In the genomic region with DNA sequence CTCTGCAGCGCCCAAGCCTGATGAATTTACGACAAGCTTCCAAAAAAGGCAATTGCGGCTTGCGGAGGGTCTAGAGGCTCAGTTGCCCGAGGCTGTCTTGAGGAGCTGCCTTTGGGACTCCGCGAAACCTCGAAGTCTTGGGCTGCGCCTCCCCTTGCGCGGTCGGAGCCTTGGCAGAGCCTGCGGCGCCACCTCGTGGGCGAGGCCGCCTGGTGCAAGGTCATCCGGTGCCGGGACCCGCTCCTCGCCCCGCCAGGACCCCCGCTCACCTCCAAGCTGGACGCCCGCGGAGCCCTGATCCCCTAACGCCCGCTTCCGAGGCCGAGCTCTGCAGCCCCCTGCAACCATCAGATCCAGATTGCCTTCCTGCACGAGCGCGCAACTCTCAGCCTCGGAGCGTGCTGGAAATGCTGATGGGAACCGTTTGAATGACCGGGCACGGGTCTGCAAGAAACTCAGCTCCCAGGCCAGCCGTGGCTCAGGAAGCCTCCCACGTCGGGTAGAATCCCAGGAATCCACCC, we compare ENCODE assay signal across 8 cellular contexts. TPM values are rescaled to one million over a fixed set of nuclear protein-coding genes. Genes with fewer than 3 reads are reported as not detected.
DNase-seq lines count a peak whose midpoint lies in the region; ATAC-seq and TF ChIP-seq lines count a peak whose summit lies in the region.

No MANE protein-coding gene starts in this region.

- no peak overlapping the region for H3K27ac Mint-ChIP-seq in CD4-positive, alpha-beta memory T cell

- POLR2A ChIA-PET in CD4-positive, alpha-beta memory T cell (lab: Charles Lee; ENCODE audit: partially characterized antibody): no interaction called here
- POLR2A ChIA-PET in OCI-LY7 (lab: Charles Lee): no interaction called here

- no peaks in the 10 kb centered on the region for H3K36me3 ChIP-seq in CD4-positive, alpha-beta memory T cell (ENCODE audit: insufficient read depth, low read length)
- H3K36me3 ChIP-seq in OCI-LY7 (ENCODE audit: insufficient read depth, low read length) (no peaks in the 10 kb centered on the region), body of pancreas (replicated peaks in 1 of 2; ENCODE audit: insufficient read depth in 1 of 2, low read depth in 2 of 2) (no peaks in the 10 kb centered on the region)

- no peaks in the 10 kb centered on the region for H3K9me3 Mint-ChIP-seq in CD4-positive, alpha-beta memory T cell

- H3K27me3 ChIP-seq in CD4-positive, alpha-beta memory T cell (ENCODE audit: insufficient read depth, low read length): no peaks in the 10 kb centered on the region
- no peaks in the 10 kb centered on the region for H3K27me3 ChIP-seq in body of pancreas

- ATAC-seq in GM19452 (IDR thresholded peaks at IDR 0.05; ENCODE audit: unreplicated experiment): peak; percentile 76
- peak; percentile 67 for ATAC-seq in body of pancreas
- no peak for ATAC-seq in HG02763 (IDR thresholded peaks at IDR 0.05; ENCODE audit: unreplicated experiment)
- ATAC-seq in GM21619 (IDR thresholded peaks at IDR 0.05; ENCODE audit: unreplicated experiment): no peak

- no peaks in the 10 kb centered on the region for H3K79me2 ChIP-seq in OCI-LY7 (ENCODE audit: insufficient read depth, low read depth, low read length)

- TF ChIP-seq CTCF in OCI-LY7 (conservative IDR thresholded peaks at IDR 0.05; ENCODE audit: low read length): peak; percentile 53
- TF ChIP-seq CTCF in body of pancreas (IDR thresholded peaks at IDR 0.05): peak; percentile 36 to 75 (median 67)

- BruUV-seq in OCI-LY7 (replicated peaks; lab: Mats Ljungman, UMichigan): no TSS peak

- no peaks in the 10 kb centered on the region for H4K20me1 ChIP-seq in OCI-LY7 (ENCODE audit: insufficient read depth, low read length)

- H2AFZ ChIP-seq in OCI-LY7 (ENCODE audit: low read length): no peak overlapping the region

- H3K4me1 ChIP-seq in CD4-positive, alpha-beta memory T cell (ENCODE audit: insufficient read depth, low read length): peaks cover 8% of the 10 kb centered on the region
- no peaks in the 10 kb centered on the region for H3K4me1 ChIP-seq in OCI-LY7 (ENCODE audit: insufficient read depth, low read length, poor library complexity, severe bottlenecking)
- H3K4me1 ChIP-seq in body of pancreas: peaks cover 24% of the 10 kb centered on the region

- H3K27ac ChIP-seq in CD4-positive, alpha-beta memory T cell (ENCODE audit: low read depth, low read length): no peak overlapping the region
- H3K27ac ChIP-seq in OCI-LY7 (ENCODE audit: low read depth, low read length, poor library complexity, severe bottlenecking) (no peak overlapping the region), body of pancreas (no peak overlapping the region)

- H3K4me3 Mint-ChIP-seq in CD4-positive, alpha-beta memory T cell: peak overlapping the region in 4 of 8 donors; percentile 6 to 46 (median 38)

- peaks cover 0 to 12% (median 4%) of the 10 kb centered on the region in 4 donors for H3K4me1 Mint-ChIP-seq in CD4-positive, alpha-beta memory T cell

- DNase-seq in CD4-positive, alpha-beta memory T cell: peak in 4 of 5 donors; percentile 3 to 22 (median 14)
- DNase-seq in OCI-LY7 (ENCODE audit: low spot score) (no peak), body of pancreas (peak; percentile 47 to 69 (median 56)), islet precursor cell (peak; percentile 86)
- DNase-seq in stimulated activated CD4-positive, alpha-beta T cell treated with anti-CD3 and anti-CD28 coated beads, TNF-alpha, amount 100 ng/mL, for 48 hours (ENCODE audit: low read depth in 3 of 3): peak; percentile 13 to 36 (median 28)

- peaks cover 28 to 62% of the 10 kb centered on the region in 2 donors for H3K27me3 Mint-ChIP-seq in CD4-positive, alpha-beta memory T cell

- H3K36me3 Mint-ChIP-seq in CD4-positive, alpha-beta memory T cell: no peaks in the 10 kb centered on the region

- WGBS in body of pancreas, 2 donors: 2% methylated on average over 33 to 41 of the region's 41 CpGs

- CTCF ChIA-PET in CD4-positive, alpha-beta memory T cell (lab: Charles Lee; ENCODE audit: partially characterized antibody): interaction anchor here (0.7 to 1.7 kb wide), 3 partner anchors 9 to 25 kb away, joined by 3 to 7 read pairs (median 3); no protein-coding TSS in a partner anchor
- CTCF ChIA-PET in OCI-LY7 (lab: Charles Lee; ENCODE audit: unreplicated experiment): no interaction called here

- intact Hi-C loops in CD4-positive, alpha-beta memory T cell (cut with micrococcal nuclease): loop anchor here (5.0 kb wide), 1 partner anchor 1677 kb away; no protein-coding TSS in a partner anchor
- intact Hi-C loops in OCI-LY7 (cut with micrococcal nuclease; ENCODE audit: unreplicated experiment) (loop anchor here (5.0 kb wide), 1 partner anchor 97 kb away; a partner anchor contains a TSS), body of pancreas (cut with DNase I) (no loop called here)

- no peak overlapping the region for H3K4me2 ChIP-seq in OCI-LY7 (ENCODE audit: low read length)

- H3K9me3 ChIP-seq in CD4-positive, alpha-beta memory T cell (ENCODE audit: control insufficient read depth in 1 of 2, low read length in 2 of 2): no peaks in the 10 kb centered on the region
- H3K9me3 ChIP-seq in OCI-LY7 (ENCODE audit: low read length) (no peaks in the 10 kb centered on the region), body of pancreas (no peaks in the 10 kb centered on the region)

- TF ChIP-seq POLR2A in body of pancreas (IDR thresholded peaks at IDR 0.05): no peak

- H3K4me3 ChIP-seq in CD4-positive, alpha-beta memory T cell (ENCODE audit: low read length in 2 of 2): no peak overlapping the region
- no peak overlapping the region for H3K4me3 ChIP-seq in OCI-LY7 (ENCODE audit: low read depth, low read length, poor library complexity, severe bottlenecking)
- H3K4me3 ChIP-seq in body of pancreas: no peak overlapping the region

- H3K9me2 ChIP-seq in OCI-LY7 (ENCODE audit: insufficient read depth, low read length): no peaks in the 10 kb centered on the region

RNA-seq across cellular contexts. Expression of a gene that starts 14.9 kb away (rescaled TPM):
- 10 to 100 TPM; 28.7 to 32.0 TPM for total RNA-seq in CD4-positive, alpha-beta memory T cell
- 10 to 100 TPM; 38.7 to 38.8 TPM for polyA plus RNA-seq in CD4-positive, alpha-beta memory T cell
- 0.13 and 0.19 TPM in 2 replicates for total RNA-seq in OCI-LY7 (2014; rRNA removed; shearing (Covaris generic))
- total RNA-seq in OCI-LY7 (2022) (1.1 and 1.3 TPM in 2 replicates), body of pancreas (10 to 100 TPM; 11.5 to 26.2 TPM)

RNA-seq across cellular contexts. Expression of a gene that starts 48.1 kb away (rescaled TPM):
- total RNA-seq in CD4-positive, alpha-beta memory T cell: 1 to 10 TPM; 1.3 to 1.7 TPM
- polyA plus RNA-seq in CD4-positive, alpha-beta memory T cell: 1 to 10 TPM in 1 of 2 donors, under 1 TPM in 1; 0.81 to 2.8 TPM
- 55.5 and 63.2 TPM in 2 replicates for total RNA-seq in OCI-LY7 (2014; rRNA removed; shearing (Covaris generic))
- total RNA-seq in OCI-LY7 (2022): 97.1 and 105 TPM in 2 replicates
- 1 to 10 TPM in 1 of 2 donors, under 1 TPM in 1; 0.66 to 1.0 TPM for total RNA-seq in body of pancreas

RNA-seq across cellular contexts. Expression of a gene that starts 48.5 kb away (rescaled TPM):
- total RNA-seq in CD4-positive, alpha-beta memory T cell: 10 to 100 TPM; 50.1 to 55.3 TPM
- 10 to 100 TPM; 40.9 to 48.0 TPM for polyA plus RNA-seq in CD4-positive, alpha-beta memory T cell
- 38.5 and 52.1 TPM in 2 replicates for total RNA-seq in OCI-LY7 (2014; rRNA removed; shearing (Covaris generic))
- 51.6 and 56.0 TPM in 2 replicates for total RNA-seq in OCI-LY7 (2022)
- 10 to 100 TPM; 12.2 to 14.5 TPM for total RNA-seq in body of pancreas

Comparison
In these comparisons a context has a peak if more than half of its experiments do, and no peak if none do; other contexts are left out.
1. ATAC-seq: peak in GM19452 (single experiment) and body of pancreas (single experiment); none in HG02763 (single experiment) and GM21619 (single experiment).
2. RNA of a gene that starts 14.9 kb away (total RNA-seq): 28.7 to 32.0 TPM in CD4-positive, alpha-beta memory T cell and 11.5 to 26.2 TPM in body of pancreas; 0.13 to 1.3 TPM in OCI-LY7; every median in the first group is over 4 times any median in the second.
3. RNA of a gene that starts 48.1 kb away (total RNA-seq): 55.5 to 105 TPM in OCI-LY7; 1.3 to 1.7 TPM in CD4-positive, alpha-beta memory T cell and 0.66 to 1.0 TPM in body of pancreas; every median in the first group is over 10 times any median in the second.